8 cellular contexts compared by ENCODE assay signal in genomic region chr9:136122425-136123383, GRCh38. TPM values are rescaled to one million over a fixed set of nuclear protein-coding genes. Genes with fewer than 3 reads are reported as not detected.
A peak's percentile ranks its signal among the peaks of the same experiment; 100 is the strongest.
DNase-seq lines count a peak whose midpoint lies in the region; ATAC-seq and TF ChIP-seq lines count a peak whose summit lies in the region.

No MANE protein-coding gene starts in this region.

- TF ChIP-seq CTCF in SU-DHL-6 (IDR thresholded peaks at IDR 0.05; ENCODE audit: insufficient read depth, low read length, poor library complexity, severe bottlenecking): peak; percentile 95
- TF ChIP-seq CTCF in prostate gland (IDR thresholded peaks at IDR 0.05): peak; percentile 93 to 99 (median 96)

- H3K4me1 Mint-ChIP-seq in activated naive CD8-positive, alpha-beta T cell treated with anti-CD3 and anti-CD28 coated beads for 36 hours: peaks cover 2% of the 10 kb centered on the region

- H3K4me2 ChIP-seq in SU-DHL-6 (ENCODE audit: low read depth, low read length, poor library complexity, severe bottlenecking): no peak overlapping the region

- H3K27me3 Mint-ChIP-seq in activated naive CD8-positive, alpha-beta T cell treated with anti-CD3 and anti-CD28 coated beads for 36 hours: peaks cover 4% of the 10 kb centered on the region

- H3K4me3 ChIP-seq in SU-DHL-6 (ENCODE audit: insufficient read depth, low read length, poor library complexity, severe bottlenecking): no peak overlapping the region
- H3K4me3 ChIP-seq in prostate gland: no peak overlapping the region

- no peak overlapping the region for H3K9ac ChIP-seq in SU-DHL-6 (ENCODE audit: low read length)

- WGBS in prostate gland: 31% methylated on average over 38 of the region's 45 CpGs

- no peaks in the 10 kb centered on the region for H3K79me2 ChIP-seq in SU-DHL-6 (ENCODE audit: insufficient read depth, low read length)

- DNase-seq in COLO668 (lab: John Stamatoyannopoulos, UW; ENCODE audit: unreplicated experiment) (peak; percentile 76), HUDEP-2 (lab: John Stamatoyannopoulos, UW; ENCODE audit: unreplicated experiment in 76 of 76) (peak in 59 of 76 experiments; percentile 9 to 80 (median 47)), cardiac septum (ENCODE audit: low spot score) (peak; percentile 92), prostate gland (ENCODE audit: low spot score) (peak; percentile 64), OCI-M2 (lab: John Stamatoyannopoulos, UW; ENCODE audit: unreplicated experiment) (no peak)
- peak; percentile 78 for DNase-seq in activated naive CD8-positive, alpha-beta T cell treated with anti-CD3 and anti-CD28 coated beads for 36 hours

- H3K27me3 ChIP-seq in SU-DHL-6 (ENCODE audit: low read length) (no peaks in the 10 kb centered on the region), prostate gland (replicated peaks; ENCODE audit: insufficient read depth) (no peaks in the 10 kb centered on the region)

- no peak for TF ChIP-seq POLR2A in prostate gland (IDR thresholded peaks at IDR 0.05)

- H3K9me3 ChIP-seq in SU-DHL-6 (ENCODE audit: insufficient read depth, low read length) (no peaks in the 10 kb centered on the region), prostate gland (no peaks in the 10 kb centered on the region)

- no peak overlapping the region for H2AFZ ChIP-seq in SU-DHL-6 (ENCODE audit: low read depth, low read length, severe bottlenecking)

- no peaks in the 10 kb centered on the region for H3K4me1 ChIP-seq in prostate gland (replicated peaks)

- no peak overlapping the region for H3K4me3 Mint-ChIP-seq in activated naive CD8-positive, alpha-beta T cell treated with anti-CD3 and anti-CD28 coated beads for 36 hours

- no peaks in the 10 kb centered on the region for H3K36me3 Mint-ChIP-seq in activated naive CD8-positive, alpha-beta T cell treated with anti-CD3 and anti-CD28 coated beads for 36 hours

- H3K36me3 ChIP-seq in SU-DHL-6 (ENCODE audit: low read length) (no peaks in the 10 kb centered on the region), prostate gland (no peaks in the 10 kb centered on the region)

- H3K27ac ChIP-seq in SU-DHL-6 (ENCODE audit: low read depth, low read length): no peak overlapping the region
- H3K27ac ChIP-seq in prostate gland: no peak overlapping the region

- no peak overlapping the region for H3K27ac Mint-ChIP-seq in activated naive CD8-positive, alpha-beta T cell treated with anti-CD3 and anti-CD28 coated beads for 36 hours

- no peak for ATAC-seq in HG03175 (IDR thresholded peaks at IDR 0.05; ENCODE audit: unreplicated experiment)

- H3K9me3 Mint-ChIP-seq in activated naive CD8-positive, alpha-beta T cell treated with anti-CD3 and anti-CD28 coated beads for 36 hours: no peaks in the 10 kb centered on the region

- no peaks in the 10 kb centered on the region for H4K20me1 ChIP-seq in SU-DHL-6 (ENCODE audit: low read depth, low read length)

- intact Hi-C loops in cardiac septum (cut with DNase I) (loop anchor here (1.0 to 5.0 kb wide), 4 partner anchors 155 to 520 kb away; partner anchors contain the start of gene KCNT1), prostate gland (cut with DNase I) (loop anchor here (1.0 to 10.0 kb wide), 4 partner anchors 35 to 518 kb away; no protein-coding TSS in a partner anchor)

- H3K9me2 ChIP-seq in SU-DHL-6 (replicated peaks; ENCODE audit: insufficient read depth, low read length): no peaks in the 10 kb centered on the region

- no peaks in the 10 kb centered on the region for H3F3A ChIP-seq in SU-DHL-6 (ENCODE audit: insufficient read depth)

RNA-seq across cellular contexts. Expression of gene TMEM250, which starts 4.0 kb away (rescaled TPM):
- total RNA-seq in activated naive CD8-positive, alpha-beta T cell treated with anti-CD3 and anti-CD28 coated beads for 36 hours: 10 to 100 TPM; 27.2 to 28.7 TPM
- total RNA-seq in cardiac septum: 19.8 TPM
- total RNA-seq in prostate gland: 10 to 100 TPM; 44.7 to 65.1 TPM

RNA-seq across cellular contexts. Expression of gene NACC2, which starts 27.6 kb away (rescaled TPM):
- total RNA-seq in activated naive CD8-positive, alpha-beta T cell treated with anti-CD3 and anti-CD28 coated beads for 36 hours: 1 to 10 TPM; 5.3 to 5.6 TPM
- total RNA-seq in cardiac septum: 57.8 TPM
- total RNA-seq in prostate gland: 10 to 100 TPM; 24.5 to 55.2 TPM
